In genomic region chr10:87860156-87860795, GRCh38 we compare ENCODE assay signal across 9 cellular contexts. TPM values are rescaled to one million over a fixed set of nuclear protein-coding genes. Genes with fewer than 3 reads are reported as not detected.
DNase-seq lines count a peak whose midpoint lies in the region; TF ChIP-seq lines count a peak whose summit lies in the region.
"Had no signal": no experiment of that assay in that cellular context is flagged by ENCODE, and none has a peak within 500 bp of the region (broad histone marks: within the 10 kb centered on the region; RNA-seq: fewer than 3 reads in every experiment).

No MANE protein-coding gene starts in this region.

- CTCF ChIA-PET in activated CD4-positive, alpha-beta T cell treated with anti-CD3 and anti-CD28 coated beads, Interleukin-2, amount 10 ng/mL, durations not matched to agents 7 days and 5 days (lab: Charles Lee), result interaction anchor here (1.4 kb wide), 1 partner anchor 8 kb away, joined by 6 read pairs; no protein-coding TSS in a partner anchor

- peak; percentile 20 for DNase-seq in BE2C
- DNase-seq in NCI-H2227 treated with DMSO at 0.1 percent for 48 hours (lab: John Stamatoyannopoulos, UW), result peak; percentile 39
- peak; percentile 43 for DNase-seq in activated CD4-positive, alpha-beta T cell treated with anti-CD3 and anti-CD28 coated beads, Interleukin-2, amount 10 ng/mL, durations not matched to agents 7 days and 5 days
- peak; percentile 79 for DNase-seq in foreskin melanocyte
- DNase-seq in stromal cell of bone marrow (ENCODE audit: low read depth), result peak; percentile 76
- DNase-seq in activated T-cell treated with anti-CD3 and anti-CD28 coated beads, Interleukin-2, amount 50 U/mL, for 1 hour, result no peak
- no peak for DNase-seq in NCI-H1048 (lab: John Stamatoyannopoulos, UW)

- no peak overlapping the region for H3K4me3 Mint-ChIP-seq in activated CD4-positive, alpha-beta T cell treated with anti-CD3 and anti-CD28 coated beads, Interleukin-2, amount 10 ng/mL, durations not matched to agents 7 days and 5 days

- POLR2A ChIA-PET in activated CD4-positive, alpha-beta T cell treated with anti-CD3 and anti-CD28 coated beads, Interleukin-2, amount 10 ng/mL, durations not matched to agents 7 days and 5 days (lab: Charles Lee), result no interaction called here

- H3K27ac Mint-ChIP-seq in activated CD4-positive, alpha-beta T cell treated with anti-CD3 and anti-CD28 coated beads, Interleukin-2, amount 10 ng/mL, durations not matched to agents 7 days and 5 days, result peak overlapping the region; percentile 60

- H3K27me3 ChIP-seq in BE2C, result no peaks in the 10 kb centered on the region
- H3K27me3 ChIP-seq: SJCRH30 had no signal

- peak; percentile 80 for TF ChIP-seq CTCF in BE2C (IDR thresholded peaks at IDR 0.05; ENCODE audit: low read depth, low read length)
- peak; percentile 53 for TF ChIP-seq CTCF in GM12874 (IDR thresholded peaks at IDR 0.05; ENCODE audit: insufficient read depth, low read depth, low read length)

- peaks cover 6% of the 10 kb centered on the region; the same call in 1 of the 2 replicates for H3K4me1 ChIP-seq in BE2C
- H3K4me1 ChIP-seq: SJCRH30 had no signal

- H3K4me1 Mint-ChIP-seq in activated CD4-positive, alpha-beta T cell treated with anti-CD3 and anti-CD28 coated beads, Interleukin-2, amount 10 ng/mL, durations not matched to agents 7 days and 5 days, result peaks cover 31% of the 10 kb centered on the region

- peaks cover 9% of the 10 kb centered on the region for H3K36me3 Mint-ChIP-seq in activated CD4-positive, alpha-beta T cell treated with anti-CD3 and anti-CD28 coated beads, Interleukin-2, amount 10 ng/mL, durations not matched to agents 7 days and 5 days (ENCODE audit: low read depth)

- no peaks in the 10 kb centered on the region for H3K27me3 Mint-ChIP-seq in activated CD4-positive, alpha-beta T cell treated with anti-CD3 and anti-CD28 coated beads, Interleukin-2, amount 10 ng/mL, durations not matched to agents 7 days and 5 days

- peaks cover 2% of the 10 kb centered on the region for H3K9me3 Mint-ChIP-seq in activated CD4-positive, alpha-beta T cell treated with anti-CD3 and anti-CD28 coated beads, Interleukin-2, amount 10 ng/mL, durations not matched to agents 7 days and 5 days

- no peaks in the 10 kb centered on the region for H3K9me3 ChIP-seq in BE2C
- H3K9me3 ChIP-seq: SJCRH30 had no signal

- no peak overlapping the region for H3K4me3 ChIP-seq in BE2C (ENCODE audit: low read depth, low read length)
- H3K4me3 ChIP-seq: SJCRH30 had no signal

- peaks cover 3% of the 10 kb centered on the region; the same call in 1 of the 2 replicates for H3K36me3 ChIP-seq in BE2C
- H3K36me3 ChIP-seq: SJCRH30 had no signal

RNA-seq across cellular contexts. Expression of gene KLLN, which starts 3.1 kb away (rescaled TPM):
- 1.0 TPM for polyA plus RNA-seq in BE2C (2012; ENCODE audit: insufficient read depth, insufficient read length, low read depth)
- total RNA-seq in activated CD4-positive, alpha-beta T cell treated with anti-CD3 and anti-CD28 coated beads, Interleukin-2, amount 10 ng/mL, durations not matched to agents 7 days and 5 days, result 1 to 10 TPM; 1.1 to 1.3 TPM

RNA-seq across cellular contexts. Expression of gene PTEN, which starts 3.1 kb away (rescaled TPM):
- polyA plus RNA-seq in BE2C (2012; ENCODE audit: insufficient read depth, insufficient read length, low read depth), result 49.9 TPM
- 10 to 100 TPM; 91.3 to 93.9 TPM for total RNA-seq in activated CD4-positive, alpha-beta T cell treated with anti-CD3 and anti-CD28 coated beads, Interleukin-2, amount 10 ng/mL, durations not matched to agents 7 days and 5 days

RNA-seq across cellular contexts. Expression of gene ATAD1, which starts 42.2 kb away (rescaled TPM):
- 32.5 TPM for polyA plus RNA-seq in BE2C (2012; ENCODE audit: insufficient read depth, insufficient read length, low read depth)
- 10 to 100 TPM; 42.9 to 45.9 TPM for total RNA-seq in activated CD4-positive, alpha-beta T cell treated with anti-CD3 and anti-CD28 coated beads, Interleukin-2, amount 10 ng/mL, durations not matched to agents 7 days and 5 days

Comparison
In these comparisons a context has a peak if more than half of its experiments do, and no peak if none do; other contexts are left out.
1. DNase-seq: peak in BE2C (single experiment), NCI-H2227 treated with DMSO at 0.1 percent for 48 hours (single experiment), activated CD4-positive, alpha-beta T cell treated with anti-CD3 and anti-CD28 coated beads, Interleukin-2, amount 10 ng/mL, durations not matched to agents 7 days and 5 days (single experiment), foreskin melanocyte (single experiment) and stromal cell of bone marrow (single experiment); none in activated T-cell treated with anti-CD3 and anti-CD28 coated beads, Interleukin-2, amount 50 U/mL, for 1 hour (single experiment) and NCI-H1048 (single experiment).